In genomic region chr1:37872692-37873091, GRCh38 we compare ENCODE assay signal across 14 cellular contexts. TPM values are rescaled to one million over a fixed set of nuclear protein-coding genes. Genes with fewer than 3 reads are reported as not detected.
DNase-seq lines count a peak whose midpoint lies in the region; ATAC-seq and TF ChIP-seq lines count a peak whose summit lies in the region.
"Had no signal": no experiment of that assay in that cellular context is flagged by ENCODE, and none has a peak within 500 bp of the region (broad histone marks: within the 10 kb centered on the region; RNA-seq: fewer than 3 reads in every experiment).

No MANE protein-coding gene starts in this region.

- H3K27me3 Mint-ChIP-seq in activated naive CD4-positive, alpha-beta T cell treated with anti-CD3 and anti-CD28 coated beads, Interleukin-2, amount 50 U/mL, for 24 hours: no peaks in the 10 kb centered on the region
- H3K27me3 Mint-ChIP-seq in activated naive CD4-positive, alpha-beta T cell treated with anti-CD3 and anti-CD28 coated beads, Interleukin-2, amount 10 ng/mL, durations not matched to agents 7 days and 5 days: no peaks in the 10 kb centered on the region
- H3K27me3 Mint-ChIP-seq in T-helper 17 cell: no peaks in the 10 kb centered on the region
- H3K27me3 Mint-ChIP-seq: B cell; CD8-positive, alpha-beta memory T cell had no signal

- no peak for TF ChIP-seq POLR2A in esophagus squamous epithelium (IDR thresholded peaks at IDR 0.05)

- H3K27ac ChIP-seq in esophagus squamous epithelium (peak overlapping the region in 3 of 4 donors; percentile 59 to 81 (median 80)), heart right ventricle (no peak overlapping the region)
- H3K27ac ChIP-seq: BLaER1 treated with 17β-estradiol and CSF1 and Interleukin-3, amounts not matched to agents 10 nM and 100 nM had no signal

- no peaks in the 10 kb centered on the region for H3K4me1 Mint-ChIP-seq in activated naive CD4-positive, alpha-beta T cell treated with anti-CD3 and anti-CD28 coated beads, Interleukin-2, amount 50 U/mL, for 24 hours
- no peaks in the 10 kb centered on the region for H3K4me1 Mint-ChIP-seq in activated naive CD4-positive, alpha-beta T cell treated with anti-CD3 and anti-CD28 coated beads, Interleukin-2, amount 10 ng/mL, durations not matched to agents 7 days and 5 days
- H3K4me1 Mint-ChIP-seq in T-helper 17 cell: peaks cover 5% of the 10 kb centered on the region
- H3K4me1 Mint-ChIP-seq: B cell; CD8-positive, alpha-beta memory T cell had no signal

- no peaks in the 10 kb centered on the region for H3K9me3 Mint-ChIP-seq in activated naive CD4-positive, alpha-beta T cell treated with anti-CD3 and anti-CD28 coated beads, Interleukin-2, amount 50 U/mL, for 24 hours
- no peaks in the 10 kb centered on the region for H3K9me3 Mint-ChIP-seq in activated naive CD4-positive, alpha-beta T cell treated with anti-CD3 and anti-CD28 coated beads, Interleukin-2, amount 10 ng/mL, durations not matched to agents 7 days and 5 days
- H3K9me3 Mint-ChIP-seq: CD8-positive, alpha-beta memory T cell had no signal

- H3K36me3 Mint-ChIP-seq in activated naive CD4-positive, alpha-beta T cell treated with anti-CD3 and anti-CD28 coated beads, Interleukin-2, amount 50 U/mL, for 24 hours: peaks cover 14% of the 10 kb centered on the region
- peaks cover 54% of the 10 kb centered on the region for H3K36me3 Mint-ChIP-seq in activated naive CD4-positive, alpha-beta T cell treated with anti-CD3 and anti-CD28 coated beads, Interleukin-2, amount 10 ng/mL, durations not matched to agents 7 days and 5 days
- peaks cover 13% of the 10 kb centered on the region for H3K36me3 Mint-ChIP-seq in T-helper 17 cell (ENCODE audit: low read depth)

- H3K27me3 ChIP-seq in esophagus squamous epithelium (no peaks in the 10 kb centered on the region), heart right ventricle (no peaks in the 10 kb centered on the region)
- H3K27me3 ChIP-seq: BLaER1 treated with 17β-estradiol and CSF1 and Interleukin-3, amounts not matched to agents 10 nM and 100 nM had no signal

- WGBS in esophagus squamous epithelium, 2 donors: 100% methylated on average over 1 of the region's 1 CpG
- 89 to 98% methylated on average over 1 of the region's 1 CpG for WGBS in heart right ventricle, 2 donors

- no peak for DNase-seq in activated naive CD4-positive, alpha-beta T cell treated with anti-CD3 and anti-CD28 coated beads, Interleukin-2, amount 10 ng/mL, durations not matched to agents 7 days and 5 days
- no peak for DNase-seq in T-helper 17 cell
- peak; percentile 66 for DNase-seq in epithelial cell of esophagus (ENCODE audit: low read depth)
- DNase-seq in esophagus squamous epithelium (lab: John Stamatoyannopoulos, UW): no peak
- no peak for DNase-seq in heart right ventricle
- DNase-seq: Caco-2; CD8-positive, alpha-beta memory T cell; GOT3; H7; IMR-90 had no signal

- no peak overlapping the region for H3K4me3 Mint-ChIP-seq in activated naive CD4-positive, alpha-beta T cell treated with anti-CD3 and anti-CD28 coated beads, Interleukin-2, amount 50 U/mL, for 24 hours
- no peak overlapping the region for H3K4me3 Mint-ChIP-seq in activated naive CD4-positive, alpha-beta T cell treated with anti-CD3 and anti-CD28 coated beads, Interleukin-2, amount 10 ng/mL, durations not matched to agents 7 days and 5 days
- no peak overlapping the region for H3K4me3 Mint-ChIP-seq in T-helper 17 cell
- H3K4me3 Mint-ChIP-seq: B cell; CD8-positive, alpha-beta memory T cell had no signal

- H3K27ac Mint-ChIP-seq in activated naive CD4-positive, alpha-beta T cell treated with anti-CD3 and anti-CD28 coated beads, Interleukin-2, amount 50 U/mL, for 24 hours: peak overlapping the region; percentile 59
- H3K27ac Mint-ChIP-seq in activated naive CD4-positive, alpha-beta T cell treated with anti-CD3 and anti-CD28 coated beads, Interleukin-2, amount 10 ng/mL, durations not matched to agents 7 days and 5 days: no peak overlapping the region
- peak overlapping the region; percentile 83 for H3K27ac Mint-ChIP-seq in T-helper 17 cell
- H3K27ac Mint-ChIP-seq: B cell had no signal

- H3K9me3 ChIP-seq in T-helper 17 cell (ENCODE audit: control insufficient read depth, low read length, poor library complexity, severe bottlenecking): no peaks in the 10 kb centered on the region
- H3K9me3 ChIP-seq in esophagus squamous epithelium: no peaks in the 10 kb centered on the region
- H3K9me3 ChIP-seq in heart right ventricle: no peaks in the 10 kb centered on the region
- H3K9me3 ChIP-seq: BLaER1 treated with 17β-estradiol and CSF1 and Interleukin-3, amounts not matched to agents 10 nM and 100 nM; Caco-2 had no signal

- CTCF ChIA-PET in activated naive CD4-positive, alpha-beta T cell treated with anti-CD3 and anti-CD28 coated beads, Interleukin-2, amount 10 ng/mL, durations not matched to agents 7 days and 5 days (lab: Charles Lee): interaction anchor here (0.9 to 1.6 kb wide), 2 partner anchors 12 to 13 kb away, joined by 3 to 5 read pairs; partner anchors contain the start of gene MTF1

- H3K4me3 ChIP-seq in epithelial cell of esophagus (ENCODE audit: low read length) (no peak overlapping the region), esophagus squamous epithelium (no peak overlapping the region), heart right ventricle (no peak overlapping the region)
- H3K4me3 ChIP-seq: BLaER1 treated with 17β-estradiol and CSF1 and Interleukin-3, amounts not matched to agents 10 nM and 100 nM had no signal

- intact Hi-C loops in esophagus squamous epithelium (cut with DNase I): no loop called here
- intact Hi-C loops in heart right ventricle (cut with DNase I): no loop called here

- ATAC-seq in T-helper 17 cell (no peak), GM21528 (IDR thresholded peaks at IDR 0.05; ENCODE audit: low FRiP score, unreplicated experiment) (no peak), heart right ventricle (no peak)

- peaks cover 0 to 11% (median 0%) of the 10 kb centered on the region in 3 donors for H3K4me1 ChIP-seq in esophagus squamous epithelium
- H3K4me1 ChIP-seq in heart right ventricle: no peaks in the 10 kb centered on the region

- TF ChIP-seq CTCF in epithelial cell of esophagus (IDR thresholded peaks at IDR 0.05; ENCODE audit: insufficient read depth, low read depth, low read length, missing control alignments) (no peak), esophagus squamous epithelium (IDR thresholded peaks at IDR 0.05) (no peak), heart right ventricle (IDR thresholded peaks at IDR 0.05) (no peak)

- H3K36me3 ChIP-seq in esophagus squamous epithelium: peaks cover 6 to 96% (median 26%) of the 10 kb centered on the region in 3 donors
- H3K36me3 ChIP-seq in heart right ventricle: peaks cover 0 to 100% (median 59%) of the 10 kb centered on the region in 9 donors

RNA-seq across cellular contexts. Expression of gene MTF1, which starts 13.3 kb away (rescaled TPM):
- total RNA-seq in T-helper 17 cell (10 to 100 TPM; 25.5 to 26.6 TPM), esophagus squamous epithelium (10 to 100 TPM in 2 of 4 donors, 1 to 10 TPM in 2; 6.3 to 13.4 (median 9.9) TPM), heart right ventricle (10 to 100 TPM; 10.0 to 17.1 (median 11.0) TPM)
- 1 to 10 TPM; 1.5 to 2.1 TPM for polyA plus RNA-seq in heart right ventricle

Comparison
In these comparisons a context has a peak if more than half of its experiments do, and no peak if none do; other contexts are left out.
1. H3K27ac ChIP-seq: peak in esophagus squamous epithelium (3 of 4); none in heart right ventricle (0 of 10).